In the genomic region with DNA sequence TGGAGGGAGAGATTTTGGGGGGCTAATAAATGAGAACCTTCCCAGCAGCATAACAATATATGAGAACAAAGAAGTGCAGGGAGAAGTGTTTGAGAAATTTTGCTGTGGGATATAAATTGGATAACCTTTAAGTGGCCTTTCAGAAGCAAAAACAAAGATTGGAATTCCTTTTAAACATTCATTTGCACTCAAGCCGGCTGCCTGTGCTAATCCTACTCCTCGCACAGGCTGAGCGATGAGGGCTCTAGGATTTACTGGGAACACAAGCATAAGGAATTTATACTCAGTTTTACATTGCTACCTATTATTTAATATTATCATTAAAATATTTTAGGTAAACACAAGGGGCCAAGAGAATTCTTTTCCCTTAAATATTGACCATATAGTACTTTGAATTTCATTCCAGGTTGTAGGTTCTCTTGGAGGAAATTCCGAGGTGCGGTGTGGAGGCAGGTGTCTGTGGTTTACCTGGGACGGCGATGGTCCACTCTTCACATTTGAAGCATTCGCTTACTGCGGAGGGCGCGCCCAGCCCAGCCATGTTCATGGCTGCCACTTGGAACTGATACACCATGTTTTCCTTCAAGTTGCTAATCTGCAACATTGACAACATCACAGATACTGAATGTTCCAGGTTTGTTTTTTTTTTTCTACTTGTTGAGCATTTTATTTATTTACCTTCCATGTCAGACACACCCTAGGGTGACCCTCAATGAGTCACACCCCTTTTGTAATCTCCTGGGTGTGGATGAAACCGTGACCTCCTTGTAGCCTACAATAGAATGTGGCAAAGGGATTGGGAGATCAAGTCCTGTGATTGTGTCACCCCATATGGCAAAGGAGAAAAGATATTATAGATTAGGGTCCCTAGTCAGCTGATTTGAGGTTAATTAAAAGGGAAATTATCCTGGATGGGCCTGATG, we compare ENCODE assay signal across 1 cellular context.
TF ChIP-seq lines count a peak whose summit lies in the region.

No MANE protein-coding gene starts in this region.

TF ChIP-seq in HEK293, 187 proteins besides CTCF, POLR2A, EP300 and RAD21 (continued from another document):
- TF ChIP-seq ZNF654 (tag by site-specific recombination; IDR thresholded peaks at IDR 0.05; ENCODE audit: low read depth) = no peak
- TF ChIP-seq KLF1 (tag by site-specific recombination; IDR thresholded peaks at IDR 0.05) = peak; percentile 66
- no peak for TF ChIP-seq TCF7L2 (IDR thresholded peaks at IDR 0.05; ENCODE audit: borderline replicate concordance, low read depth, low read length)
